In genomic region chr18:2994603-2995432, GRCh38 we compare ENCODE assay signal across 8 cellular contexts. TPM values are rescaled to one million over a fixed set of nuclear protein-coding genes. Genes with fewer than 3 reads are reported as not detected.
A peak's percentile ranks its signal among the peaks of the same experiment; 100 is the strongest.
DNase-seq lines count a peak whose midpoint lies in the region; ATAC-seq and TF ChIP-seq lines count a peak whose summit lies in the region.

No MANE protein-coding gene starts in this region.

- peak overlapping the region in 1 of 3 donors; percentile 64 for H3K27ac Mint-ChIP-seq in IgD-negative memory B cell

- H3K27ac ChIP-seq in BLaER1 (no peak overlapping the region), heart left ventricle (peak overlapping the region in 4 of 12 donors; percentile 8 to 37 (median 26))

- H3K4me3 Mint-ChIP-seq in IgD-negative memory B cell: peak overlapping the region in 3 of 4 donors; percentile 16 to 70 (median 58)

- peak in 11 of 12 donors; percentile 22 to 58 (median 38) for TF ChIP-seq CTCF in heart left ventricle (IDR thresholded peaks at IDR 0.05)

- TF ChIP-seq POLR2A in heart left ventricle (IDR thresholded peaks at IDR 0.05): no peak

- no peak overlapping the region for H3K9ac ChIP-seq in BLaER1

- peaks cover 2% of the 10 kb centered on the region for H3K36me3 Mint-ChIP-seq in IgD-negative memory B cell

- ATAC-seq in GM21367 (IDR thresholded peaks at IDR 0.05; ENCODE audit: unreplicated experiment) (peak; percentile 59), heart left ventricle (peak; percentile 60 to 81 (median 74))

- H3K4me1 ChIP-seq in BLaER1: peaks cover 39% of the 10 kb centered on the region
- H3K4me1 ChIP-seq in heart left ventricle: peaks cover 7 to 49% (median 27%) of the 10 kb centered on the region in 12 donors

- peak overlapping the region; percentile 44 for H3K4me2 ChIP-seq in BLaER1

- peak; percentile 85 for DNase-seq in activated CD8-positive, alpha-beta memory T cell treated with anti-CD3 and anti-CD28 coated beads for 24 hours
- DNase-seq in heart left ventricle (peak in 3 of 5 donors; percentile 43 to 61 (median 55)), RKO (ENCODE audit: low spot score) (no peak), NCI-H526 (lab: John Stamatoyannopoulos, UW) (no peak)
- peak; percentile 58 for DNase-seq in stimulated activated CD8-positive, alpha-beta memory T cell treated with anti-CD3 and anti-CD28 coated beads, Interleukin-4, amount 100 ng/mL, for 24 hours (ENCODE audit: low read depth)

- WGBS in heart left ventricle, 4 donors: 38 to 58% (median 44%) methylated on average over 6 of the region's 6 CpGs

- H3K4me3 ChIP-seq in BLaER1: no peak overlapping the region
- H3K4me3 ChIP-seq in heart left ventricle: peak overlapping the region in 1 of 12 donors; percentile 12

- H3K36me3 ChIP-seq in BLaER1 (peaks cover 29% of the 10 kb centered on the region), heart left ventricle (no peaks in the 10 kb centered on the region)

- H3K9me3 Mint-ChIP-seq in IgD-negative memory B cell: no peaks in the 10 kb centered on the region

- H3K4me1 Mint-ChIP-seq in IgD-negative memory B cell: peaks cover 15 to 27% (median 24%) of the 10 kb centered on the region in 3 donors

- no peaks in the 10 kb centered on the region for H3K27me3 ChIP-seq in BLaER1
- H3K27me3 ChIP-seq in heart left ventricle: no peaks in the 10 kb centered on the region

- intact Hi-C loops in heart left ventricle (cut with DNase I): loop anchor here in 4 of 10 donors (5.0 to 10.0 kb wide), 2 partner anchors 67 to 70 kb away; no protein-coding TSS in a partner anchor

- H4K20me1 ChIP-seq in BLaER1: peaks cover 37% of the 10 kb centered on the region

- no peaks in the 10 kb centered on the region for H3K27me3 Mint-ChIP-seq in IgD-negative memory B cell

- H3K9me3 ChIP-seq in BLaER1: peaks cover 26% of the 10 kb centered on the region
- H3K9me3 ChIP-seq in heart left ventricle: no peaks in the 10 kb centered on the region

RNA-seq across cellular contexts. Expression of gene LPIN2, which starts 18.1 kb away (rescaled TPM):
- 8.8 TPM for polyA plus RNA-seq in IgD-negative memory B cell
- total RNA-seq in heart left ventricle: 10 to 100 TPM in 6 of 9 donors, 1 to 10 TPM in 3; 6.1 to 21.6 (median 10.9) TPM
- 10 to 100 TPM in 1 of 2 donors, 1 to 10 TPM in 1; 1.9 to 12.8 TPM for polyA plus RNA-seq in heart left ventricle

Comparison
In these comparisons a context has a peak if more than half of its experiments do, and no peak if none do; other contexts are left out.
1. DNase-seq: peak in activated CD8-positive, alpha-beta memory T cell treated with anti-CD3 and anti-CD28 coated beads for 24 hours (single experiment), heart left ventricle (3 of 5) and stimulated activated CD8-positive, alpha-beta memory T cell treated with anti-CD3 and anti-CD28 coated beads, Interleukin-4, amount 100 ng/mL, for 24 hours (single experiment); none in RKO (single experiment) and NCI-H526 (0 of 2).